Comparison of ENCODE assay signal across 23 cellular contexts in genomic region chr1:185666582-185666981, GRCh38.
"Had no signal": no experiment of that assay in that cellular context is flagged by ENCODE, and none has a peak within 500 bp of the region (broad histone marks: within the 10 kb centered on the region; RNA-seq: fewer than 3 reads in every experiment).

No MANE protein-coding gene starts in this region.

- ATAC-seq: esophagus mucosa; foreskin keratinocyte; gastroesophageal sphincter; heart left ventricle; mucosa of descending colon; natural killer cell treated with Interleukin-12 subunit alpha and Interleukin-12 subunit beta and Interleukin-15 and Interleukin-18, amount 100 ng/mL, for 72 hours; right lobe of liver; stimulated activated naive B cell treated with anti-CD40 and anti-IgM and Interleukin-4, amounts not matched to agents 10 μg/mL and 1 μg/mL and 100 μg/mL, for 72 hours had no signal

- DNase-seq: dorsolateral prefrontal cortex; effector CD4-positive, alpha-beta T cell; foreskin keratinocyte; heart left ventricle; mucosa of descending colon; naive B cell; right lobe of liver; small intestine; stimulated activated CD4-positive, alpha-beta T cell treated with anti-CD3 and anti-CD28 coated beads, Interleukin-15, amount 100 ng/mL, for 24 hours; stimulated activated CD4-positive, alpha-beta T cell treated with anti-CD3 and anti-CD28 coated beads, Interleukin-2, amount 100 ng/mL, for 48 hours; stimulated activated naive B cell treated with anti-CD40 and anti-IgM and Interleukin-4, amounts not matched to agents 10 μg/mL and 1 μg/mL and 100 μg/mL, for 72 hours had no signal

- H3K4me1 ChIP-seq: gastroesophageal sphincter, parathyroid adenoma, right lobe of liver, vagina had no signal

- H2AFZ ChIP-seq: hepatocyte, parathyroid adenoma had no signal

- H3K27ac ChIP-seq: dorsolateral prefrontal cortex, epithelial cell of prostate, foreskin keratinocyte, gastroesophageal sphincter, heart left ventricle, hepatocyte, parathyroid adenoma, right lobe of liver, thoracic aorta, tibial nerve, vagina had no signal

- H3K79me2 ChIP-seq: hepatocyte, parathyroid adenoma had no signal

- FAIRE-seq: colon, keratinocyte, small intestine had no signal

- H3K9me3 ChIP-seq: gastroesophageal sphincter, heart left ventricle, mucosa of descending colon, right lobe of liver, thoracic aorta, tibial nerve, vagina had no signal

- H3K9ac ChIP-seq: parathyroid adenoma had no signal

- H3K27me3 ChIP-seq: foreskin keratinocyte, gastroesophageal sphincter, heart left ventricle, hepatocyte, right lobe of liver, tibial nerve, vagina had no signal

- H3K4me2 ChIP-seq: hepatocyte had no signal

- H3K4me3 ChIP-seq: dorsolateral prefrontal cortex, gastroesophageal sphincter, heart left ventricle, hepatocyte, lung, mucosa of descending colon, right lobe of liver, thoracic aorta, tibial nerve, vagina had no signal

- H3K36me3 ChIP-seq: gastroesophageal sphincter, heart left ventricle, right lobe of liver, thoracic aorta, tibial nerve, vagina had no signal
